17 cellular contexts compared by ENCODE assay signal in genomic region chr12:65622056-65622455, GRCh38.
"Had no signal": no experiment of that assay in that cellular context is flagged by ENCODE, and none has a peak within 500 bp of the region (broad histone marks: within the 10 kb centered on the region; RNA-seq: fewer than 3 reads in every experiment).

No MANE protein-coding gene starts in this region.

- H3K4me3 ChIP-seq: colonic mucosa, heart right ventricle, mucosa of descending colon, ovary, stomach, uterus had no signal

- DNase-seq: colonic mucosa; effector CD4-positive, alpha-beta T cell; endodermal cell; erythroblast; foreskin melanocyte; heart right ventricle; kidney glomerular epithelial cell; mucosa of descending colon; naive thymus-derived CD8-positive, alpha-beta T cell; ovary; right cardiac atrium; small intestine; stimulated activated CD4-positive, alpha-beta T cell treated with anti-CD3 and anti-CD28 coated beads, Interleukin-12 subunit alpha, Interleukin-12 subunit beta, amount 100 ng/mL, for 4 hours; stimulated activated naive CD4-positive, alpha-beta T cell; stomach; uterus had no signal

- H3K36me3 ChIP-seq: colonic mucosa, heart right ventricle, ovary, stomach, uterus had no signal

- ATAC-seq: heart right ventricle; mucosa of descending colon; naive thymus-derived CD8-positive, alpha-beta T cell; right cardiac atrium had no signal

- H3K27ac ChIP-seq: colonic mucosa, heart right ventricle, ovary, stomach, uterus had no signal

- H3K4me1 ChIP-seq: colonic mucosa, heart right ventricle, stomach, uterus had no signal

- H3K27me3 ChIP-seq: colonic mucosa, ovary, uterus had no signal

- H3K27ac Mint-ChIP-seq: endodermal cell; naive thymus-derived CD8-positive, alpha-beta T cell; type B pancreatic cell had no signal

- H3K9me3 Mint-ChIP-seq: endodermal cell, type B pancreatic cell had no signal

- H3K36me3 Mint-ChIP-seq: naive thymus-derived CD8-positive, alpha-beta T cell; type B pancreatic cell had no signal

- H3K4me3 Mint-ChIP-seq: endodermal cell; naive thymus-derived CD8-positive, alpha-beta T cell; type B pancreatic cell had no signal

- H3K4me1 Mint-ChIP-seq: naive thymus-derived CD8-positive, alpha-beta T cell had no signal

- H3K9me3 ChIP-seq: colonic mucosa, mucosa of descending colon, ovary, stomach, uterus had no signal
